10 cellular contexts compared by ENCODE assay signal in the genomic region with DNA sequence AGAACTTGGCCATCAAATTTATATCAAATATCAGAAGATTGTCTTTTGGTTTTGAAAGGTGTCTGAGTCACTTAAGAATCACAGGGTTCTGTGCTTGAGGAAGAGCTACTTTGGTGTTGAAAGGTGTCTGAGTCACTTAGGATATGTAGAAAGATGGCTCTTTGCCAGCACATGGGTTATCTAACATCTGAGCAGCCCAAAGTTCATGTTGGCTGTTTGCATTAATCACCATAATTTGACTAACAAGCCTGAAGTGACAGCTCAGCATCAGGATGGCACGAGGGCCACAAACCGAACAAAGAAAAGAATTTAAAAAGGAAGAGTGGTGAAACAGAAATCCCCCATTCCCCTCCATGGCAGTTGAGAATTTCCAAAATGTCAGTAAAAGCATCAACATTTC.
DNase-seq lines count a peak whose midpoint lies in the region; FAIRE-seq and TF ChIP-seq lines count a peak whose summit lies in the region.
"Had no signal": no experiment of that assay in that cellular context is flagged by ENCODE, and none has a peak within 500 bp of the region (broad histone marks: within the 10 kb centered on the region; RNA-seq: fewer than 3 reads in every experiment).

No MANE protein-coding gene starts in this region.

- peak; percentile 87 for FAIRE-seq in RCC 7860 (lab: Jason Lieb, UNC)

- TF ChIP-seq CTCF in choroid plexus epithelial cell (conservative IDR thresholded peaks at IDR 0.05; ENCODE audit: low read depth, low read length): no peak

- DNase-seq in activated CD8-positive, alpha-beta memory T cell treated with anti-CD3 and anti-CD28 coated beads for 24 hours: peak; percentile 62
- DNase-seq in activated CD8-positive, alpha-beta memory T cell treated with anti-CD3 and anti-CD28 coated beads, Interleukin-2, amount 50 U/mL, for 48 hours: no peak
- peak; percentile 84 for DNase-seq in RCC 7860 (ENCODE audit: low spot score)
- peak; percentile 67 for DNase-seq in choroid plexus epithelial cell (ENCODE audit: low read depth)
- DNase-seq in stimulated activated CD8-positive, alpha-beta memory T cell treated with anti-CD3 and anti-CD28 coated beads, Interleukin-4, amount 100 ng/mL, for 24 hours (ENCODE audit: low read depth): peak; percentile 10
- no peak for DNase-seq in ureter (ENCODE audit: low spot score)
- DNase-seq in midbrain (lab: John Stamatoyannopoulos, UW): no peak
- DNase-seq in ACHN: no peak
- DNase-seq: body of pancreas, NCI-H446 treated with DMSO at 0.1 percent for 48 hours had no signal

- no peak overlapping the region for H3K4me3 ChIP-seq in choroid plexus epithelial cell (ENCODE audit: low read depth, low read length)
- H3K4me3 ChIP-seq: body of pancreas had no signal

- in situ Hi-C loops in ACHN (cut with HindIII; ENCODE audit: low pct_ligation_motif_present, low pct_unique_long_range_greater_than_20kb, low sequenced_read_pairs): no loop called here

Comparison
In these comparisons a context has a peak if more than half of its experiments do, and no peak if none do; other contexts are left out.
1. DNase-seq: peak in activated CD8-positive, alpha-beta memory T cell treated with anti-CD3 and anti-CD28 coated beads for 24 hours (single experiment), RCC 7860 (single experiment), choroid plexus epithelial cell (single experiment) and stimulated activated CD8-positive, alpha-beta memory T cell treated with anti-CD3 and anti-CD28 coated beads, Interleukin-4, amount 100 ng/mL, for 24 hours (single experiment); none in activated CD8-positive, alpha-beta memory T cell treated with anti-CD3 and anti-CD28 coated beads, Interleukin-2, amount 50 U/mL, for 48 hours (single experiment), ureter (single experiment), midbrain (single experiment) and ACHN (single experiment).